Comparison of ENCODE assay signal across 2 cellular contexts in genomic region chr16:81253141-81253540, GRCh38.
TF ChIP-seq lines count a peak whose summit lies in the region.

No MANE protein-coding gene starts in this region.

TF ChIP-seq in HepG2, 621 proteins besides CTCF, POLR2A, EP300 and RAD21 (continues in another document):
- TF ChIP-seq ZBTB34 (CRISPR knock-in tag; IDR thresholded peaks at IDR 0.05), result no peak
- no peak for TF ChIP-seq SMARCE1 (IDR thresholded peaks at IDR 0.05; ENCODE audit: borderline replicate concordance)
- no peak for TF ChIP-seq ZNF160 (CRISPR knock-in tag; IDR thresholded peaks at IDR 0.05)
- no peak for TF ChIP-seq YEATS4 (CRISPR knock-in tag; IDR thresholded peaks at IDR 0.05; ENCODE audit: borderline replicate concordance)
- TF ChIP-seq DMTF1 (CRISPR knock-in tag; IDR thresholded peaks at IDR 0.05), result no peak
- TF ChIP-seq ZNF746 (CRISPR knock-in tag; IDR thresholded peaks at IDR 0.05), result no peak
- TF ChIP-seq ZKSCAN1 (IDR thresholded peaks at IDR 0.05; ENCODE audit: low read length), result peak; percentile 74
- no peak for TF ChIP-seq ZNF891 (CRISPR knock-in tag; IDR thresholded peaks at IDR 0.05)
- TF ChIP-seq MNT (IDR thresholded peaks at IDR 0.05), result peak; percentile 67
- no peak for TF ChIP-seq ZFP36L1 (CRISPR knock-in tag; IDR thresholded peaks at IDR 0.05)
- TF ChIP-seq HHEX (CRISPR knock-in tag; IDR thresholded peaks at IDR 0.05), result no peak
- no peak for TF ChIP-seq ZNF230 (CRISPR knock-in tag; IDR thresholded peaks at IDR 0.05)
- TF ChIP-seq ZNF441 (CRISPR knock-in tag; IDR thresholded peaks at IDR 0.05; ENCODE audit: borderline replicate concordance), result no peak
- TF ChIP-seq USF2 (IDR thresholded peaks at IDR 0.05; ENCODE audit: low read depth, low read length), result peak; percentile 65
- no peak for TF ChIP-seq USF2 (CRISPR knock-in tag; IDR thresholded peaks at IDR 0.05; ENCODE audit: borderline replicate concordance)
- TF ChIP-seq RAD51 (IDR thresholded peaks at IDR 0.05; ENCODE audit: borderline replicate concordance), result peak; percentile 90
- no peak for TF ChIP-seq CHCHD3 (CRISPR knock-in tag; IDR thresholded peaks at IDR 0.05)
- TF ChIP-seq ZNF574 (CRISPR knock-in tag; IDR thresholded peaks at IDR 0.05), result no peak
- no peak for TF ChIP-seq NR2F2 (IDR thresholded peaks at IDR 0.05; ENCODE audit: borderline replicate concordance, low read depth)

TF ChIP-seq in K562, 482 proteins besides CTCF, POLR2A, EP300 and RAD21:
- TF ChIP-seq TFE3 (CRISPR knock-in tag; IDR thresholded peaks at IDR 0.05), result peak; percentile 95
- peak; percentile 66 for TF ChIP-seq USF2 (CRISPR knock-in tag; IDR thresholded peaks at IDR 0.05)
- no peak for TF ChIP-seq HMBOX1 (IDR thresholded peaks at IDR 0.05)
- TF ChIP-seq ZKSCAN1 (IDR thresholded peaks at IDR 0.05; ENCODE audit: low read depth, low read length), result peak; percentile 85
- peak; percentile 82 for TF ChIP-seq RAD51 (IDR thresholded peaks at IDR 0.05; ENCODE audit: borderline replicate concordance, low read depth)
- no peak for TF ChIP-seq KLF6 (CRISPR knock-in tag; IDR thresholded peaks at IDR 0.05; ENCODE audit: borderline replicate concordance)
- TF ChIP-seq ZC3H11A (IDR thresholded peaks at IDR 0.05; ENCODE audit: low read depth, low read length), result no peak
- TF ChIP-seq CBFA2T2 (conservative IDR thresholded peaks at IDR 0.05), result peak; percentile 45
- TF ChIP-seq USF1 (CRISPR knock-in tag; IDR thresholded peaks at IDR 0.05), result peak; percentile 59
- TF ChIP-seq BHLHE40 (IDR thresholded peaks at IDR 0.05; ENCODE audit: low read length), result 0 out of 2 replicates have a peak, but pooled peaks have one; percentile 27
- peak; percentile 60; the same call in 1 of the 2 replicates for TF ChIP-seq TOE1 (IDR thresholded peaks at IDR 0.05; ENCODE audit: borderline replicate concordance)
- TF ChIP-seq TOE1 (CRISPR knock-in tag; IDR thresholded peaks at IDR 0.05; ENCODE audit: borderline replicate concordance, low read depth), result no peak
- no peak for TF ChIP-seq ARNT (IDR thresholded peaks at IDR 0.05)
